Comparison of ENCODE assay signal across 9 cellular contexts in genomic region chr1:109370712-109371270, GRCh38. TPM values are rescaled to one million over a fixed set of nuclear protein-coding genes. Genes with fewer than 3 reads are reported as not detected.
DNase-seq lines count a peak whose midpoint lies in the region; ATAC-seq lines count a peak whose summit lies in the region.
"Had no signal": no experiment of that assay in that cellular context is flagged by ENCODE, and none has a peak within 500 bp of the region (broad histone marks: within the 10 kb centered on the region; RNA-seq: fewer than 3 reads in every experiment).

No MANE protein-coding gene starts in this region.

- peak overlapping the region; percentile 25 for H3K4me3 ChIP-seq in skeletal muscle cell (ENCODE audit: low read depth, low read length)

- no peak for ATAC-seq in HG03521 (IDR thresholded peaks at IDR 0.05; ENCODE audit: unreplicated experiment)
- ATAC-seq in GM21786 (IDR thresholded peaks at IDR 0.05; ENCODE audit: unreplicated experiment), result no peak

- DNase-seq in GM04504 (ENCODE audit: low read depth) (peak; percentile 60), RPMI8226 (peak; percentile 32), fibroblast of peridontal ligament (ENCODE audit: extremely low read depth) (peak; percentile 97), skeletal muscle cell (ENCODE audit: low read depth) (peak; percentile 91), SK-N-DZ (ENCODE audit: low spot score) (no peak), C1 segment of cervical spinal cord (lab: John Stamatoyannopoulos, UW) (no peak)
- DNase-seq: activated CD8-positive, alpha-beta memory T cell treated with anti-CD3 and anti-CD28 coated beads, Interleukin-2, amount 50 U/mL, for 4 hours had no signal

RNA-seq across cellular contexts. Expression of gene SORT1, which starts 26.9 kb away (rescaled TPM):
- 17.5 and 19.3 TPM in 2 replicates for polyA plus RNA-seq in SK-N-DZ (2014; cell fraction: cytosol; rRNA removed)
- 13.0 and 20.1 TPM in 2 replicates for polyA plus RNA-seq in SK-N-DZ (2014; cell fraction: nucleus; rRNA removed)

RNA-seq across cellular contexts. Expression of gene PSMA5, which starts 55.5 kb away (rescaled TPM):
- 78.4 and 79.9 TPM in 2 replicates for polyA plus RNA-seq in SK-N-DZ (2014; cell fraction: cytosol; rRNA removed)
- 45.1 and 46.8 TPM in 2 replicates for polyA plus RNA-seq in SK-N-DZ (2014; cell fraction: nucleus; rRNA removed)

Comparison
In these comparisons a context has a peak if more than half of its experiments do, and no peak if none do; other contexts are left out.
1. DNase-seq: peak in GM04504 (single experiment), RPMI8226 (single experiment), fibroblast of peridontal ligament (single experiment) and skeletal muscle cell (single experiment); none in SK-N-DZ (single experiment) and C1 segment of cervical spinal cord (0 of 14).